2 cellular contexts compared by ENCODE assay signal in the genomic region with DNA sequence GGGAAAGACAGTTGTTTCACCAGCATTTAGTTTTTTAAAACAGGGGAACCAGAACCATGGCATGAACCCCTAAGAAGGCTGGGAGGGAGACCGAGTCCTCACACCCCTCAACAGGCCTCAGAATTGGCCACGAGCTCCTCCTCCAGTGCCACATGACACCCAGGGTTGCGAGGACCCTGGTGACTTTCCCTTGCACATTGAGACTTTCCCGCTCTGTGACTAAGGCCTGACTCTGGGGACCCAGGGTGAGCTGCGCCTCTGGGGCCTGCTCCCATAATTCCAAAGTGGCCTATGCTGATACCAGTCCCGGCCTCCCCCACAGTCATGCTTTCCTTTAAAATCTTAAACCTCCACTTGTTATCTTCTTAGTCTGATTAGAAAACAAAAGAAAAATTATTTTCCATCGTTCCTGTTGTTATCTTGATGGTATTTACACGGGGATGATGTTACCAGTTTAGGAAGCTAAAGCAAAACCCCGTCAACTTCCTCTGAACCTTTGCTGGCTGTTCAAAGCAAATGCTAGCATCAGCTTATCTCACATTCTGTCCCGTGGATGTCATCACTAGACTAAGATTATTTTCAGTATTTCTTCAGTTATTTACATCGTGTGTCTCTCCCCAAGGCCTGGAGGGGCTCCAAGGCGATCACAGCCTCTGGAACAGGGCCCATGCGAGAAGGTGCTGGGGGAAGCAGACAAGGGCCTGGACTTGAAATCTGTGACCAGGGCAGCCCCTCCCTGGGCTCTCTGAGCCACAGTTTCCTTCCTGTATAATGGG.
TF ChIP-seq lines count a peak whose summit lies in the region.

No MANE protein-coding gene starts in this region.

TF ChIP-seq in liver, 16 proteins besides CTCF, POLR2A, EP300 and RAD21:
- TF ChIP-seq JUND (IDR thresholded peaks at IDR 0.05): peak in 1 of 2 donors; percentile 24
- no peak for TF ChIP-seq MAX (IDR thresholded peaks at IDR 0.05)
- TF ChIP-seq FOXA1 (IDR thresholded peaks at IDR 0.05): no peak
- TF ChIP-seq GABPA (IDR thresholded peaks at IDR 0.05 in 1 of 2, conservative IDR thresholded peaks at IDR 0.05 in 1 of 2): peak in 1 of 2 donors; percentile 33
- TF ChIP-seq, protein P1, sequence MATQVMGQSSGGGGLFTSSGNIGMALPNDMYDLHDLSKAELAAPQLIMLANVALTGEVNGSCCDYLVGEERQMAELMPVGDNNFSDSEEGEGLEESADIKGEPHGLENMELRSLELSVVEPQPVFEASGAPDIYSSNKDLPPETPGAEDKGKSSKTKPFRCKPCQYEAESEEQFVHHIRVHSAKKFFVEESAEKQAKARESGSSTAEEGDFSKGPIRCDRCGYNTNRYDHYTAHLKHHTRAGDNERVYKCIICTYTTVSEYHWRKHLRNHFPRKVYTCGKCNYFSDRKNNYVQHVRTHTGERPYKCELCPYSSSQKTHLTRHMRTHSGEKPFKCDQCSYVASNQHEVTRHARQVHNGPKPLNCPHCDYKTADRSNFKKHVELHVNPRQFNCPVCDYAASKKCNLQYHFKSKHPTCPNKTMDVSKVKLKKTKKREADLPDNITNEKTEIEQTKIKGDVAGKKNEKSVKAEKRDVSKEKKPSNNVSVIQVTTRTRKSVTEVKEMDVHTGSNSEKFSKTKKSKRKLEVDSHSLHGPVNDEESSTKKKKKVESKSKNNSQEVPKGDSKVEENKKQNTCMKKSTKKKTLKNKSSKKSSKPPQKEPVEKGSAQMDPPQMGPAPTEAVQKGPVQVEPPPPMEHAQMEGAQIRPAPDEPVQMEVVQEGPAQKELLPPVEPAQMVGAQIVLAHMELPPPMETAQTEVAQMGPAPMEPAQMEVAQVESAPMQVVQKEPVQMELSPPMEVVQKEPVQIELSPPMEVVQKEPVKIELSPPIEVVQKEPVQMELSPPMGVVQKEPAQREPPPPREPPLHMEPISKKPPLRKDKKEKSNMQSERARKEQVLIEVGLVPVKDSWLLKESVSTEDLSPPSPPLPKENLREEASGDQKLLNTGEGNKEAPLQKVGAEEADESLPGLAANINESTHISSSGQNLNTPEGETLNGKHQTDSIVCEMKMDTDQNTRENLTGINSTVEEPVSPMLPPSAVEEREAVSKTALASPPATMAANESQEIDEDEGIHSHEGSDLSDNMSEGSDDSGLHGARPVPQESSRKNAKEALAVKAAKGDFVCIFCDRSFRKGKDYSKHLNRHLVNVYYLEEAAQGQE (IDR thresholded peaks at IDR 0.05): no peak
- peak; percentile 28 for TF ChIP-seq NR2F2 (IDR thresholded peaks at IDR 0.05)
- peak; percentile 33 for TF ChIP-seq SP1 (IDR thresholded peaks at IDR 0.05)
- peak; percentile 8 to 33 for TF ChIP-seq RXRA (IDR thresholded peaks at IDR 0.05)

TF ChIP-seq in HepG2, 621 proteins besides CTCF, POLR2A, EP300 and RAD21:
- TF ChIP-seq PRDM4 (CRISPR knock-in tag; IDR thresholded peaks at IDR 0.05; ENCODE audit: borderline replicate concordance) (no peak), CEBPB (IDR thresholded peaks at IDR 0.05; ENCODE audit: borderline replicate concordance, low read depth, low read length) (no peak), SYNCRIP (IDR thresholded peaks at IDR 0.05; ENCODE audit: insufficient read depth, low read depth, low read length) (no peak), NFYC (CRISPR knock-in tag; IDR thresholded peaks at IDR 0.05) (no peak), ZNF274 (CRISPR knock-in tag; IDR thresholded peaks at IDR 0.05) (no peak), ZNF782 (CRISPR knock-in tag; IDR thresholded peaks at IDR 0.05; ENCODE audit: borderline replicate concordance) (no peak), RERE (CRISPR knock-in tag; IDR thresholded peaks at IDR 0.05; ENCODE audit: low read depth) (no peak)
- TF ChIP-seq, protein P2, sequence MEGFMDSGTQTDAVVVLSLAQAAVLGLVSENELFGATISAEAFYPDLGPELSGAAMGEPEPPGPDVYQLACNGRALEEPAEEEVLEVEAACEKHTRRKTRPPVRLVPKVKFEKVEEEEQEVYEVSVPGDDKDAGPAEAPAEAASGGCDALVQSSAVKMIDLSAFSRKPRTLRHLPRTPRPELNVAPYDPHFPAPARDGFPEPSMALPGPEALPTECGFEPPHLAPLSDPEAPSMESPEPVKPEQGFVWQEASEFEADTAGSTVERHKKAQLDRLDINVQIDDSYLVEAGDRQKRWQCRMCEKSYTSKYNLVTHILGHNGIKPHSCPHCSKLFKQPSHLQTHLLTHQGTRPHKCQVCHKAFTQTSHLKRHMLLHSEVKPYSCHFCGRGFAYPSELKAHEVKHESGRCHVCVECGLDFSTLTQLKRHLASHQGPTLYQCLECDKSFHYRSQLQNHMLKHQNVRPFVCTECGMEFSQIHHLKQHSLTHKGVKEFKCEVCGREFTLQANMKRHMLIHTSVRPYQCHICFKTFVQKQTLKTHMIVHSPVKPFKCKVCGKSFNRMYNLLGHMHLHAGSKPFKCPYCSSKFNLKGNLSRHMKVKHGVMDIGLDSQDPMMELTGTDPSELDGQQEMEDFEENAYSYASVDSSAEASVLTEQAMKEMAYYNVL (CRISPR knock-in tag; IDR thresholded peaks at IDR 0.05; ENCODE audit: borderline replicate concordance): no peak
- TF ChIP-seq, protein P3, sequence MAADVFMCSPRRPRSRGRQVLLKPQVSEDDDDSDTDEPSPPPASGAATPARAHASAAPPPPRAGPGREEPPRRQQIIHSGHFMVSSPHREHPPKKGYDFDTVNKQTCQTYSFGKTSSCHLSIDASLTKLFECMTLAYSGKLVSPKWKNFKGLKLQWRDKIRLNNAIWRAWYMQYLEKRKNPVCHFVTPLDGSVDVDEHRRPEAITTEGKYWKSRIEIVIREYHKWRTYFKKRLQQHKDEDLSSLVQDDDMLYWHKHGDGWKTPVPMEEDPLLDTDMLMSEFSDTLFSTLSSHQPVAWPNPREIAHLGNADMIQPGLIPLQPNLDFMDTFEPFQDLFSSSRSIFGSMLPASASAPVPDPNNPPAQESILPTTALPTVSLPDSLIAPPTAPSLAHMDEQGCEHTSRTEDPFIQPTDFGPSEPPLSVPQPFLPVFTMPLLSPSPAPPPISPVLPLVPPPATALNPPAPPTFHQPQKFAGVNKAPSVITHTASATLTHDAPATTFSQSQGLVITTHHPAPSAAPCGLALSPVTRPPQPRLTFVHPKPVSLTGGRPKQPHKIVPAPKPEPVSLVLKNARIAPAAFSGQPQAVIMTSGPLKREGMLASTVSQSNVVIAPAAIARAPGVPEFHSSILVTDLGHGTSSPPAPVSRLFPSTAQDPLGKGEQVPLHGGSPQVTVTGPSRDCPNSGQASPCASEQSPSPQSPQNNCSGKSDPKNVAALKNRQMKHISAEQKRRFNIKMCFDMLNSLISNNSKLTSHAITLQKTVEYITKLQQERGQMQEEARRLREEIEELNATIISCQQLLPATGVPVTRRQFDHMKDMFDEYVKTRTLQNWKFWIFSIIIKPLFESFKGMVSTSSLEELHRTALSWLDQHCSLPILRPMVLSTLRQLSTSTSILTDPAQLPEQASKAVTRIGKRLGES (CRISPR knock-in tag; IDR thresholded peaks at IDR 0.05; ENCODE audit: borderline replicate concordance): no peak
